Comparison of ENCODE assay signal across 8 cellular contexts in the genomic region with DNA sequence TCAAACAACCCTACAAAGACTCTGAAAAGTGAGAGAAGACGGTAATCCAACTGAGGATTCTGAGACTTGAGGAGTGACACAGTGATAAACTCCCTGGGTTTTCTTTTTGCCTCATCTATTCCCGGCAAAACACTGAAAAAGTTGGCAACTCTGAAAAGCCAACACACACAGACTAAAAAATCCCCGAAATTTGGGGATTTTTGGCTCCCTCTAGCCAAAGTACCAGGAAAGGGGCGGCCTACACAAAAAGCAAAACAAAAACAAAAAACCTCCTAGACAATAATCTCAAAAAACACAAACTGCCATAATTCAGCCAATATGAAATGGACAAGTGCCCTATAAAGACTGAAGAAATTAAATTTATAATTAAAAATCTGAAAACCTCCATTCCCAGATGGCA.
"Had no signal": no experiment of that assay in that cellular context is flagged by ENCODE, and none has a peak within 500 bp of the region (broad histone marks: within the 10 kb centered on the region; RNA-seq: fewer than 3 reads in every experiment).

No MANE protein-coding gene starts in this region.

- H3K36me3 ChIP-seq: HAP-1 had no signal

- H3K9ac ChIP-seq: GM23248 had no signal

- H3K27ac ChIP-seq: GM23248, HL-60 had no signal

- H2AFZ ChIP-seq: GM23248 had no signal

- H3K4me3 ChIP-seq: GM23248, HAP-1, K562 had no signal

- ATAC-seq: HCT116, K562 had no signal

- DNase-seq: GM23248, GOT3, H7, IMR-90 had no signal

- FAIRE-seq: K562 had no signal
